Comparison of ENCODE assay signal across 31 cellular contexts in the genomic region with DNA sequence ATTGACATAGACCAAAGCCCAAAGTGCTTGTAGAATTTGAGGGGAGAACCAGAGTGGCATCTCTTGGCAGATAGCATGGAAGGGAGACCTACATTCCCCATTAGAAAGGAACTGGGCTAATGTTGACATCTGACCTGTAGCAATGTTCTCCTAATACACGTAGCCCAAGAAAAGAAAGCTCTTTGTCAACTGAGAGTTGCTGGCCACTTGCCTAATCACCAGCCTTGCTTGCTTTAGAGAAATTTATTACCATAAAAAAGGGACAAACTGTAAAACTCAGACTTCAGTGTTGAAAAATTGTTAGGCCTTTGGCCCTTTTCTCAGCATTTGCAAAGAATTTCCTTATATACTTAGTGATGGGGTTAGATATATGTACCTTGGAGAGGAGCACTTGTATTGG.
DNase-seq lines count a peak whose midpoint lies in the region; ATAC-seq and TF ChIP-seq lines count a peak whose summit lies in the region.
"Had no signal": no experiment of that assay in that cellular context is flagged by ENCODE, and none has a peak within 500 bp of the region (broad histone marks: within the 10 kb centered on the region; RNA-seq: fewer than 3 reads in every experiment).

No MANE protein-coding gene starts in this region.

- no peak for TF ChIP-seq EP300 in esophagus muscularis mucosa (IDR thresholded peaks at IDR 0.05)
- TF ChIP-seq EP300 in gastroesophageal sphincter (IDR thresholded peaks at IDR 0.05) = no peak

- peak overlapping the region; percentile 87 for H3K27ac ChIP-seq in SJCRH30
- no peak overlapping the region for H3K27ac ChIP-seq in adrenal gland
- H3K27ac ChIP-seq in testis = no peak overlapping the region
- no peak overlapping the region for H3K27ac ChIP-seq in esophagus muscularis mucosa (replicated peaks in 1 of 4)
- H3K27ac ChIP-seq in gastroesophageal sphincter = no peak overlapping the region
- H3K27ac ChIP-seq: 22Rv1, A549, BLaER1, C4-2B had no signal

- H3K4me1 ChIP-seq in SJCRH30 (peaks cover 45% of the 10 kb centered on the region), adrenal gland (replicated peaks in 1 of 2) (peaks cover 18 to 26% of the 10 kb centered on the region in 2 donors), testis (no peaks in the 10 kb centered on the region), esophagus muscularis mucosa (peaks cover 0 to 47% (median 22%) of the 10 kb centered on the region in 4 donors), gastroesophageal sphincter (peaks cover 0 to 39% (median 3%) of the 10 kb centered on the region in 3 donors)
- H3K4me1 ChIP-seq: A549, BE2C, Caco-2 had no signal

- no peaks in the 10 kb centered on the region for H3K27me3 ChIP-seq in SJCRH30
- no peaks in the 10 kb centered on the region for H3K27me3 ChIP-seq in adrenal gland
- H3K27me3 ChIP-seq in testis = no peaks in the 10 kb centered on the region
- H3K27me3 ChIP-seq in esophagus muscularis mucosa = no peaks in the 10 kb centered on the region
- H3K27me3 ChIP-seq in gastroesophageal sphincter = no peaks in the 10 kb centered on the region
- H3K27me3 ChIP-seq: BE2C; BLaER1; BLaER1 treated with 17β-estradiol and CSF1 and Interleukin-3, amounts not matched to agents 10 nM and 100 nM had no signal

- H3K9me3 ChIP-seq in SJCRH30 (replicated peaks) = no peaks in the 10 kb centered on the region
- no peaks in the 10 kb centered on the region for H3K9me3 ChIP-seq in adrenal gland (replicated peaks in 1 of 3)
- H3K9me3 ChIP-seq in testis = no peaks in the 10 kb centered on the region
- no peaks in the 10 kb centered on the region for H3K9me3 ChIP-seq in esophagus muscularis mucosa
- H3K9me3 ChIP-seq in gastroesophageal sphincter = no peaks in the 10 kb centered on the region
- H3K9me3 ChIP-seq: A549; BE2C; BLaER1; BLaER1 treated with 17β-estradiol and CSF1 and Interleukin-3, amounts not matched to agents 10 nM and 100 nM; Caco-2 had no signal

- H3K4me3 ChIP-seq in SJCRH30 = no peak overlapping the region
- H3K4me3 ChIP-seq in adrenal gland = no peak overlapping the region
- no peak overlapping the region for H3K4me3 ChIP-seq in testis
- H3K4me3 ChIP-seq in esophagus muscularis mucosa = no peak overlapping the region
- no peak overlapping the region for H3K4me3 ChIP-seq in gastroesophageal sphincter
- H3K4me3 ChIP-seq: A549; BLaER1; BLaER1 treated with 17β-estradiol and CSF1 and Interleukin-3, amounts not matched to agents 10 nM and 100 nM had no signal

- TF ChIP-seq CTCF in adrenal gland (IDR thresholded peaks at IDR 0.05) (no peak), testis (IDR thresholded peaks at IDR 0.05) (no peak), esophagus muscularis mucosa (IDR thresholded peaks at IDR 0.05) (no peak), gastroesophageal sphincter (IDR thresholded peaks at IDR 0.05) (no peak)

- H3K36me3 ChIP-seq in SJCRH30 = no peaks in the 10 kb centered on the region
- no peaks in the 10 kb centered on the region for H3K36me3 ChIP-seq in adrenal gland (replicated peaks in 1 of 2)
- H3K36me3 ChIP-seq in testis (ENCODE audit: low read depth, missing control alignments) = no peaks in the 10 kb centered on the region
- no peaks in the 10 kb centered on the region for H3K36me3 ChIP-seq in esophagus muscularis mucosa
- no peaks in the 10 kb centered on the region for H3K36me3 ChIP-seq in gastroesophageal sphincter
- H3K36me3 ChIP-seq: BE2C; BLaER1; BLaER1 treated with 17β-estradiol and CSF1 and Interleukin-3, amounts not matched to agents 10 nM and 100 nM had no signal

- no peak for ATAC-seq in gastroesophageal sphincter
- ATAC-seq: A549; CD8-positive, alpha-beta T cell had no signal

- no peak for DNase-seq in SJCRH30
- peak in 6 of 7 donors; percentile 14 to 61 (median 39) for DNase-seq in adrenal gland
- peak; percentile 47 for DNase-seq in testis
- DNase-seq in NCI-H146 (lab: John Stamatoyannopoulos, UW) = no peak
- DNase-seq in esophagus muscularis mucosa (ENCODE audit: extremely low spot score) = no peak
- DNase-seq: 8988T; ACHN; AML-193; BE2C; C1 segment of cervical spinal cord; Caco-2; Calu3; CD4-positive, alpha-beta memory T cell; CD4-positive, alpha-beta T cell; CD4-positive, CD25-positive, alpha-beta regulatory T cell; CD8-positive, alpha-beta memory T cell; CD8-positive, alpha-beta T cell; COR-L47; DMS 273 treated with DMSO at 0.1 percent for 48 hours; DMS153; DMS53; DMS79; DMS79 treated with DMSO at 0.1 percent for 48 hours; DND-41; EL had no signal

- intact Hi-C loops in adrenal gland (cut with DNase I) (no loop called here), testis (cut with DNase I; ENCODE audit: low total_unique reads) (no loop called here), esophagus muscularis mucosa (cut with DNase I) (no loop called here)

- whole genome bisulfite sequencing in adrenal gland, 4 donors = 8 to 29% (median 28%) methylated on average over 1 of the region's 1 CpG
- WGBS in testis, 2 donors = 45 to 50% methylated on average over 1 of the region's 1 CpG
- 8% methylated on average over 1 of the region's 1 CpG for WGBS in esophagus muscularis mucosa
- 42 to 44% methylated on average over 1 of the region's 1 CpG for WGBS in gastroesophageal sphincter (ENCODE audit: low coverage in 1 of 2), 2 donors

- TF ChIP-seq POLR2A in adrenal gland (IDR thresholded peaks at IDR 0.05) = no peak
- TF ChIP-seq POLR2A in testis (IDR thresholded peaks at IDR 0.05) = no peak
- TF ChIP-seq POLR2A in esophagus muscularis mucosa (IDR thresholded peaks at IDR 0.05; ENCODE audit: low read depth) = no peak
- no peak for TF ChIP-seq POLR2A in gastroesophageal sphincter (IDR thresholded peaks at IDR 0.05)

Comparison
In these comparisons a context has a peak if more than half of its experiments do, and no peak if none do; other contexts are left out.
1. DNase-seq: peak in adrenal gland (6 of 7) and testis (single experiment); none in SJCRH30 (0 of 2), NCI-H146 (single experiment) and esophagus muscularis mucosa (single experiment).